In the genomic region with DNA sequence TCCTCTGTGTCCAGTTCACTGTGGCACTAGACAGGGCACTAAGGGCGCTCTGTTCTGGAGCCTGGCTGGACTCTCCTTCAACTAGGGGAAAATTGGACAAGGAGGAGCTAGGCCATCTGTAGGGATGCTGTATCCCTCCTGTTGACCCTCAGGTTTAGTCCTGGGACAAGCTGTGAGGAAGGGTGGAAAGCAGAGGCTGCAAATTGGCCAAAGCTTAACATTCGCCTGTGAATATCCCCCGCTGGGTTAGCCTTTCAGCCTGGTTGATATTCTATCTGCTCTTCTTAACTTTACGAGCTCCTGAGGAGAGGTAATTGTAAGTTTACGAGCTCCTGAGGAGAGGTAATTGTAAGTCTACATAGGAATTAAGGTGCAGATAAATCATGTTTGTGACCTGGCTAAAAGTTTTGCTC, we compare ENCODE assay signal across 1 cellular context.
TF ChIP-seq lines count a peak whose summit lies in the region.

No MANE protein-coding gene starts in this region.

TF ChIP-seq in HEK293, 187 proteins besides CTCF, POLR2A, EP300 and RAD21 (continued from another document and continues in another):
- TF ChIP-seq REST (tag by site-specific recombination; IDR thresholded peaks at IDR 0.05) (no peak), ZNF2 (tag by site-specific recombination; IDR thresholded peaks at IDR 0.05) (peak; percentile 27; the same call in 1 of the 2 replicates), ZNF202 (tag by site-specific recombination; IDR thresholded peaks at IDR 0.05; ENCODE audit: borderline replicate concordance) (no peak), ZNF585B (tag by site-specific recombination; IDR thresholded peaks at IDR 0.05) (no peak), HOXD13 (CRISPR knock-in tag; IDR thresholded peaks at IDR 0.05; ENCODE audit: borderline replicate concordance) (peak; percentile 93), ZNF777 (tag by site-specific recombination; IDR thresholded peaks at IDR 0.05; ENCODE audit: borderline replicate concordance) (no peak), AEBP2 (tag by site-specific recombination; IDR thresholded peaks at IDR 0.05; ENCODE audit: borderline replicate concordance) (no peak), ZNF112 (tag by site-specific recombination; IDR thresholded peaks at IDR 0.05) (no peak), ZNF174 (tag by site-specific recombination; IDR thresholded peaks at IDR 0.05) (no peak), ZNF221 (tag by site-specific recombination; IDR thresholded peaks at IDR 0.05; ENCODE audit: borderline replicate concordance) (no peak), ZNF521 (tag by site-specific recombination; IDR thresholded peaks at IDR 0.05) (no peak), ZIC2 (tag by site-specific recombination; IDR thresholded peaks at IDR 0.05) (peak; percentile 96), ATF2 (tag by site-specific recombination; IDR thresholded peaks at IDR 0.05; ENCODE audit: low read depth) (no peak), MEIS1 (CRISPR knock-in tag; IDR thresholded peaks at IDR 0.05; ENCODE audit: borderline replicate concordance) (no peak), ZBTB6 (tag by site-specific recombination; IDR thresholded peaks at IDR 0.05) (no peak), KLF1 (tag by site-specific recombination; IDR thresholded peaks at IDR 0.05) (peak; percentile 58), ZSCAN16 (tag by site-specific recombination; IDR thresholded peaks at IDR 0.05) (no peak), FEZF1 (tag by site-specific recombination; IDR thresholded peaks at IDR 0.05) (peak; percentile 99), KLF17 (tag by site-specific recombination; IDR thresholded peaks at IDR 0.05) (peak; percentile 80), ZNF704 (tag by site-specific recombination; IDR thresholded peaks at IDR 0.05) (no peak), INSM2 (tag by site-specific recombination; IDR thresholded peaks at IDR 0.05) (peak; percentile 90), ZNF768 (tag by site-specific recombination; IDR thresholded peaks at IDR 0.05) (no peak), ZNF560 (tag by site-specific recombination; IDR thresholded peaks at IDR 0.05; ENCODE audit: borderline replicate concordance) (no peak), TCF7L2 (IDR thresholded peaks at IDR 0.05; ENCODE audit: borderline replicate concordance, low read depth, low read length) (peak; percentile 95), ZXDB (tag by site-specific recombination; IDR thresholded peaks at IDR 0.05) (peak; percentile 94)
- TF ChIP-seq, protein P1, sequence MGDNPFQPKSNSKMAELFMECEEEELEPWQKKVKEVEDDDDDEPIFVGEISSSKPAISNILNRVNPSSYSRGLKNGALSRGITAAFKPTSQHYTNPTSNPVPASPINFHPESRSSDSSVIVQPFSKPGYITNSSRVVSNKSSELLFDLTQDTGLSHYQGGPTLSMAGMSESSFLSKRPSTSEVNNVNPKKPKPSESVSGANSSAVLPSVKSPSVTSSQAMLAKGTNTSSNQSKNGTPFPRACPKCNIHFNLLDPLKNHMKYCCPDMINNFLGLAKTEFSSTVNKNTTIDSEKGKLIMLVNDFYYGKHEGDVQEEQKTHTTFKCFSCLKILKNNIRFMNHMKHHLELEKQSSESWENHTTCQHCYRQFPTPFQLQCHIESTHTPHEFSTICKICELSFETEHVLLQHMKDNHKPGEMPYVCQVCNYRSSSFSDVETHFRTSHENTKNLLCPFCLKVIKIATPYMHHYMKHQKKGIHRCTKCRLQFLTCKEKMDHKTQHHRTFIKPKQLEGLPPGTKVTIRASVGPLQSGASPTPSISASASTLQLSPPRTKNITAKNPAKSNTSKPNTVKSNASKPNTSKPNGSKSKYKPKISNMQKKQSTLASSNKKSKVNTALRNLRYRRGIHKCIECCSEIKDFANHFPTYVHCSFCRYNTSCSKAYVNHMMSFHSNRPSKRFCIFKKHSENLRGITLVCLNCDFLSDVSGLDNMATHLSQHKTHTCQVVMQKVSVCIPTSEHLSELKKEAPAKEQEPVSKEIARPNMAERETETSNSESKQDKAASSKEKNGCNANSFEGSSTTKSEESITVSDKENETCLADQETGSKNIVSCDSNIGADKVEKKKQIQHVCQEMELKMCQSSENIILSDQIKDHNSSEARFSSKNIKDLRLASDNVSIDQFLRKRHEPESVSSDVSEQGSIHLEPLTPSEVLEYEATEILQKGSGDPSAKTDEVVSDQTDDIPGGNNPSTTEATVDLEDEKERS (tag by site-specific recombination; IDR thresholded peaks at IDR 0.05) = no peak
- TF ChIP-seq, protein P2, sequence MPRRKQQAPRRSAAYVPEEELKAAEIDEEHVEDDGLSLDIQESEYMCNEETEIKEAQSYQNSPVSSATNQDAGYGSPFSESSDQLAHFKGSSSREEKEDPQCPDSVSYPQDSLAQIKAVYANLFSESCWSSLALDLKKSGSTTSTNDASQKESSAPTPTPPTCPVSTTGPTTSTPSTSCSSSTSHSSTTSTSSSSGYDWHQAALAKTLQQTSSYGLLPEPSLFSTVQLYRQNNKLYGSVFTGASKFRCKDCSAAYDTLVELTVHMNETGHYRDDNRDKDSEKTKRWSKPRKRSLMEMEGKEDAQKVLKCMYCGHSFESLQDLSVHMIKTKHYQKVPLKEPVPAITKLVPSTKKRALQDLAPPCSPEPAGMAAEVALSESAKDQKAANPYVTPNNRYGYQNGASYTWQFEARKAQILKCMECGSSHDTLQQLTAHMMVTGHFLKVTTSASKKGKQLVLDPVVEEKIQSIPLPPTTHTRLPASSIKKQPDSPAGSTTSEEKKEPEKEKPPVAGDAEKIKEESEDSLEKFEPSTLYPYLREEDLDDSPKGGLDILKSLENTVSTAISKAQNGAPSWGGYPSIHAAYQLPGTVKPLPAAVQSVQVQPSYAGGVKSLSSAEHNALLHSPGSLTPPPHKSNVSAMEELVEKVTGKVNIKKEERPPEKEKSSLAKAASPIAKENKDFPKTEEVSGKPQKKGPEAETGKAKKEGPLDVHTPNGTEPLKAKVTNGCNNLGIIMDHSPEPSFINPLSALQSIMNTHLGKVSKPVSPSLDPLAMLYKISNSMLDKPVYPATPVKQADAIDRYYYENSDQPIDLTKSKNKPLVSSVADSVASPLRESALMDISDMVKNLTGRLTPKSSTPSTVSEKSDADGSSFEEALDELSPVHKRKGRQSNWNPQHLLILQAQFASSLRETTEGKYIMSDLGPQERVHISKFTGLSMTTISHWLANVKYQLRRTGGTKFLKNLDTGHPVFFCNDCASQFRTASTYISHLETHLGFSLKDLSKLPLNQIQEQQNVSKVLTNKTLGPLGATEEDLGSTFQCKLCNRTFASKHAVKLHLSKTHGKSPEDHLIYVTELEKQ (tag by site-specific recombination; IDR thresholded peaks at IDR 0.05; ENCODE audit: borderline replicate concordance) = peak; percentile 93
- TF ChIP-seq, protein P3, sequence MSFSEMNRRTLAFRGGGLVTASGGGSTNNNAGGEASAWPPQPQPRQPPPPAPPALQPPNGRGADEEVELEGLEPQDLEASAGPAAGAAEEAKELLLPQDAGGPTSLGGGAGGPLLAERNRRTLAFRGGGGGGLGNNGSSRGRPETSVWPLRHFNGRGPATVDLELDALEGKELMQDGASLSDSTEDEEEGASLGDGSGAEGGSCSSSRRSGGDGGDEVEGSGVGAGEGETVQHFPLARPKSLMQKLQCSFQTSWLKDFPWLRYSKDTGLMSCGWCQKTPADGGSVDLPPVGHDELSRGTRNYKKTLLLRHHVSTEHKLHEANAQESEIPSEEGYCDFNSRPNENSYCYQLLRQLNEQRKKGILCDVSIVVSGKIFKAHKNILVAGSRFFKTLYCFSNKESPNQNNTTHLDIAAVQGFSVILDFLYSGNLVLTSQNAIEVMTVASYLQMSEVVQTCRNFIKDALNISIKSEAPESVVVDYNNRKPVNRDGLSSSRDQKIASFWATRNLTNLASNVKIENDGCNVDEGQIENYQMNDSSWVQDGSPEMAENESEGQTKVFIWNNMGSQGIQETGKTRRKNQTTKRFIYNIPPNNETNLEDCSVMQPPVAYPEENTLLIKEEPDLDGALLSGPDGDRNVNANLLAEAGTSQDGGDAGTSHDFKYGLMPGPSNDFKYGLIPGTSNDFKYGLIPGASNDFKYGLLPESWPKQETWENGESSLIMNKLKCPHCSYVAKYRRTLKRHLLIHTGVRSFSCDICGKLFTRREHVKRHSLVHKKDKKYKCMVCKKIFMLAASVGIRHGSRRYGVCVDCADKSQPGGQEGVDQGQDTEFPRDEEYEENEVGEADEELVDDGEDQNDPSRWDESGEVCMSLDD (tag by site-specific recombination; IDR thresholded peaks at IDR 0.05) = no peak
- TF ChIP-seq, protein P4, sequence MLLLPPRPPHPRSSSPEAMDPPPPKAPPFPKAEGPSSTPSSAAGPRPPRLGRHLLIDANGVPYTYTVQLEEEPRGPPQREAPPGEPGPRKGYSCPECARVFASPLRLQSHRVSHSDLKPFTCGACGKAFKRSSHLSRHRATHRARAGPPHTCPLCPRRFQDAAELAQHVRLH (tag by site-specific recombination; IDR thresholded peaks at IDR 0.05) = peak; percentile 90
